8 cellular contexts compared by ENCODE assay signal in genomic region chr2:206085742-206086445, GRCh38. TPM values are rescaled to one million over a fixed set of nuclear protein-coding genes. Genes with fewer than 3 reads are reported as not detected.
DNase-seq lines count a peak whose midpoint lies in the region; ATAC-seq and TF ChIP-seq lines count a peak whose summit lies in the region.

A gene with protein sequence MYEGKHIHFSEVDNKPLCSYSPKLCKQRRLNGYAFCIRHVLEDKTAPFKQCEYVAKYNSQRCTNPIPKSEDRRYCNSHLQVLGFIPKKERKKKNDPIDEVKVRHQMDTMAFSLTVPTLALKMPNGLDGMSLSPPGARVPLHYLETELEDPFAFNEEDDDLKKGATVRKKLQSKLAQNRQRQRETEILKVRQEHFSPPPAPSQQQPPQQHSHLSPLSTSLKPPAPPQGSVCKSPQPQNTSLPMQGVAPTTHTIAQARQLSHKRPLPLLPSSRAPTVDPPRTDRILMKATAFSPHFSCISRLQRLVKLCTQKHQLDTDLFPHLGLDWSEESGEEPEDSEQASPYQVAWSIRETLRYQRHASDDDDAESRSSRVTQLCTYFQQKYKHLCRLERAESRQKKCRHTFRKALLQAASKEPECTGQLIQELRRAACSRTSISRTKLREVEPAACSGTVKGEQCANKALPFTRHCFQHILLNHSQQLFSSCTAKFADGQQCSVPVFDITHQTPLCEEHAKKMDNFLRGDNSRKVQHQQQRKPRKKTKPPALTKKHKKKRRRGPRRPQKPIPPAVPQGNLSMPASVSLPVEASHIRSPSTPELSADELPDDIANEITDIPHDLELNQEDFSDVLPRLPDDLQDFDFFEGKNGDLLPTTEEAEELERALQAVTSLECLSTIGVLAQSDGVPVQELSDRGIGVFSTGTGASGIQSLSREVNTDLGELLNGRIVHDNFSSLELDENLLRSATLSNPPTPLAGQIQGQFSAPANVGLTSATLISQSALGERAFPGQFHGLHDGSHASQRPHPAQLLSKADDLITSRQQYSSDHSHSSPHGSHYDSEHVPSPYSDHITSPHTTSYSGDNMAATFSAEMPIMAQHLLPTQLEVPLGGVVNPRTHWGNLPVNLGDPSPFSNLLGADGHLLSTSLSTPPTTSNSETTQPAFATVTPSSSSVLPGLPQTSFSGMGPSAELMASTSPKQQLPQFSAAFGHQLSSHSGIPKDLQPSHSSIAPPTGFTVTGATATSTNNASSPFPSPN (minus strand): TSS chr2:206086174. CDS start chr2:206063016, 23,158 bp downstream.

- DNase-seq in BE2C (peak; percentile 85), NCI-H510A treated with DMSO at 0.1 percent for 48 hours (lab: John Stamatoyannopoulos, UW) (peak; percentile 90), dedifferentiated amniotic fluid mesenchymal stem cell (ENCODE audit: extremely low spot score) (peak; percentile 85)
- peak; percentile 93 for DNase-seq in activated CD4-positive, alpha-beta T cell treated with anti-CD3 and anti-CD28 coated beads, Interleukin-2, amount 10 ng/mL, durations not matched to agents 24 days and 14 days
- DNase-seq in stimulated activated CD4-positive, alpha-beta T cell treated with anti-CD3 and anti-CD28 coated beads, Interleukin-4, amount 100 ng/mL, for 24 hours, result peak; percentile 83

- TF ChIP-seq CTCF in BE2C (IDR thresholded peaks at IDR 0.05; ENCODE audit: low read depth, low read length) (peak; percentile 61), liver (IDR thresholded peaks at IDR 0.05; ENCODE audit: low read depth, low read length, missing input control) (peak; percentile 44)

- peak within 1 kb of the TSS; percentile 89 for H3K4me3 ChIP-seq in BE2C (ENCODE audit: low read depth, low read length)
- peak within 1 kb of the TSS; percentile 77 to 99 (median 95) for H3K4me3 ChIP-seq in liver (ENCODE audit: low read depth in 1 of 3, low read length in 3 of 3)

- H3K27ac Mint-ChIP-seq in activated CD4-positive, alpha-beta T cell treated with anti-CD3 and anti-CD28 coated beads, Interleukin-2, amount 10 ng/mL, durations not matched to agents 24 days and 14 days, result peak within 1 kb of the TSS; percentile 100

- H3K27me3 Mint-ChIP-seq in activated CD4-positive, alpha-beta T cell treated with anti-CD3 and anti-CD28 coated beads, Interleukin-2, amount 10 ng/mL, durations not matched to agents 24 days and 14 days, result no peaks in the 10 kb centered on the region

- no peaks in the 10 kb centered on the region for H3K27me3 ChIP-seq in BE2C
- no peaks in the 10 kb centered on the region for H3K27me3 ChIP-seq in liver (ENCODE audit: control insufficient read depth in 4 of 4, insufficient read depth in 4 of 4, low read length in 3 of 4)

- H3K9ac ChIP-seq in liver (ENCODE audit: low read depth in 1 of 2, low read length in 2 of 2), result peak within 1 kb of the TSS; percentile 55 to 99

- no peaks in the 10 kb centered on the region; the same call in 1 of the 2 replicates for H3K4me1 ChIP-seq in BE2C
- peaks cover 0 to 24% (median 16%) of the 10 kb centered on the region in 4 donors for H3K4me1 ChIP-seq in liver (ENCODE audit: control insufficient read depth in 4 of 4, insufficient read depth in 4 of 4, low read length in 3 of 4)

- under 1% methylated on average over 39 of the region's 39 CpGs for WGBS in liver

- ATAC-seq in GM19043 (IDR thresholded peaks at IDR 0.05; ENCODE audit: low read depth, unreplicated experiment), result peak; percentile 81
- ATAC-seq in HG03378 (IDR thresholded peaks at IDR 0.05; ENCODE audit: unreplicated experiment), result peak; percentile 87

- intact Hi-C loops in activated CD4-positive, alpha-beta T cell treated with anti-CD3 and anti-CD28 coated beads, Interleukin-2, amount 10 ng/mL, durations not matched to agents 24 days and 14 days (cut with micrococcal nuclease), result loop anchor here (1.0 to 10.0 kb wide), 4 partner anchors 55 to 1629 kb away; partner anchors contain the start of genes CCNYL1, CREB1, EEF1B2 and NDUFS1

- peaks cover 8% of the 10 kb centered on the region; the same call in 1 of the 2 replicates for H3K36me3 ChIP-seq in BE2C
- H3K36me3 ChIP-seq in liver (ENCODE audit: control insufficient read depth in 4 of 4, insufficient read depth in 3 of 4, low read depth in 1 of 4, low read length in 3 of 4), result no peaks in the 10 kb centered on the region

- H3K4me3 Mint-ChIP-seq in activated CD4-positive, alpha-beta T cell treated with anti-CD3 and anti-CD28 coated beads, Interleukin-2, amount 10 ng/mL, durations not matched to agents 24 days and 14 days, result peak within 1 kb of the TSS; percentile 100

- H3K27ac ChIP-seq in liver (ENCODE audit: low read depth in 1 of 2, low read length in 2 of 2), result peak within 1 kb of the TSS; percentile 95 to 99

- H3K36me3 Mint-ChIP-seq in activated CD4-positive, alpha-beta T cell treated with anti-CD3 and anti-CD28 coated beads, Interleukin-2, amount 10 ng/mL, durations not matched to agents 24 days and 14 days (ENCODE audit: low read depth), result peaks cover 15% of the 10 kb centered on the region

- H3K4me1 Mint-ChIP-seq in activated CD4-positive, alpha-beta T cell treated with anti-CD3 and anti-CD28 coated beads, Interleukin-2, amount 10 ng/mL, durations not matched to agents 24 days and 14 days, result peaks cover 20% of the 10 kb centered on the region

- TF ChIP-seq RAD21 in liver (IDR thresholded peaks at IDR 0.05), result peak; percentile 38 to 54

- H3K9me3 ChIP-seq in BE2C (no peaks in the 10 kb centered on the region), liver (ENCODE audit: control insufficient read depth in 4 of 4, low read length in 3 of 4) (no peaks in the 10 kb centered on the region)

- H3K9me3 Mint-ChIP-seq in activated CD4-positive, alpha-beta T cell treated with anti-CD3 and anti-CD28 coated beads, Interleukin-2, amount 10 ng/mL, durations not matched to agents 24 days and 14 days, result no peaks in the 10 kb centered on the region

TF ChIP-seq in liver, 16 proteins besides CTCF, POLR2A, EP300 and RAD21:
- TF ChIP-seq FOXA2 (IDR thresholded peaks at IDR 0.05) (no peak), REST (IDR thresholded peaks at IDR 0.05) (peak; percentile 62), TAF1 (conservative IDR thresholded peaks at IDR 0.05) (peak; percentile 96), YY1 (IDR thresholded peaks at IDR 0.05) (peak; percentile 98), EGR1 (IDR thresholded peaks at IDR 0.05; ENCODE audit: low read depth in 2 of 2) (no peak), HNF4A (conservative IDR thresholded peaks at IDR 0.05) (peak in 1 of 2 donors; percentile 25), SP1 (IDR thresholded peaks at IDR 0.05) (peak; percentile 40)
- TF ChIP-seq, protein P1, sequence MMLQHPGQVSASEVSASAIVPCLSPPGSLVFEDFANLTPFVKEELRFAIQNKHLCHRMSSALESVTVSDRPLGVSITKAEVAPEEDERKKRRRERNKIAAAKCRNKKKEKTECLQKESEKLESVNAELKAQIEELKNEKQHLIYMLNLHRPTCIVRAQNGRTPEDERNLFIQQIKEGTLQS (IDR thresholded peaks at IDR 0.05), result peak; percentile 11

RNA-seq across cellular contexts. Expression of the gene that starts here (rescaled TPM):
- 4.5 TPM for polyA plus RNA-seq in BE2C (2012; ENCODE audit: insufficient read depth, insufficient read length, low read depth)
- total RNA-seq in activated CD4-positive, alpha-beta T cell treated with anti-CD3 and anti-CD28 coated beads, Interleukin-2, amount 10 ng/mL, durations not matched to agents 24 days and 14 days, result 26.2 and 27.5 TPM in 2 replicates
- total RNA-seq in liver, result 10 to 100 TPM in 1 of 2 donors, 1 to 10 TPM in 1; 8.1 to 10.3 TPM
- 1 to 10 TPM in 1 of 2 donors, under 1 TPM in 1; 0.76 to 2.6 TPM for polyA plus RNA-seq in liver

Comparison
In these comparisons a context has a peak if more than half of its experiments do, and no peak if none do; other contexts are left out.
1. Peak in every context shown above with its lines: DNase-seq, ATAC-seq, H3K4me3 ChIP-seq and H3K27ac ChIP-seq.